Comparison of ENCODE assay signal across 8 cellular contexts in the genomic region with DNA sequence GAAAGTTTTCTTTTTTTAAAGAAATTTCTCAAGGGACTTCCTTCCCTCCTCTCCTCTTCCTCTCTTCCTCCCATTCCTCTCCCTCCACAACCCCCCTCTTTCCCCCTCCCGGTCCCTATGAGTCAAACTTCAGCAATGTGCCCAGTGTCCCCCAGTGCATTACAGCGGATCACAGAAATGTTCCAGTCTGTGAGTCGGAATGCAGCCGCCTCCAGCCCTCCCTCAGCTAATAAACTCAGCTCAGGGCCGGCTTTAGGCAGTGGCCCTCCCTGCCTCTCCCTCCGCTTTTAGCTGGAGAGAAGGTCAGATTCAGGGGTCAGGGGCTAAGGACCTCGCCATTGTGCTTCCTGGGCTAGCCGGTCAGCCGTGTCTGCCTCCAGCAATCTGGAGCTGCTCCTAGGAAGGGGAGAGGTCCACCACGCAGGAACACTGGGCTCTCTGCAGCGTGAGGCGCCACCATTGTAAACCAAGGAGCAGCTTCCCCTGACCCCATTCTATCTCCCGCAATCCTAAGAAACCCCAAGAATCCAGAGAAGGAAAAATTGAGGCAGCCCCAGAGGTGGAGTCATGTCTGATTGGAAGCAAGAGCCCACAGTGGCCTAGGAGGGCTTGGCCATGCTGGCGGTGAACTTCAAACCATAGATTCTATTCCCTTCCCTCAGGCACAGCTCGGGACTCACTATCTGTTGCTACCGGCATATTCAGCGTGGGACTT. TPM values are rescaled to one million over a fixed set of nuclear protein-coding genes. Genes with fewer than 3 reads are reported as not detected.
A peak's percentile ranks its signal among the peaks of the same experiment; 100 is the strongest.
DNase-seq lines count a peak whose midpoint lies in the region; ATAC-seq and TF ChIP-seq lines count a peak whose summit lies in the region.

No MANE protein-coding gene starts in this region.

- no peak for DNase-seq in activated T-cell treated with anti-CD3 and anti-CD28 coated beads, Interleukin-2, amount 50 U/mL, for 72 hours
- no peak for DNase-seq in activated T-cell treated with anti-CD3 and anti-CD28 coated beads, Interleukin-2, amount 50 U/mL, for 1 hour
- DNase-seq in T-helper 17 cell, result no peak
- DNase-seq in epithelial cell of proximal tubule (ENCODE audit: low read depth), result peak; percentile 90
- peak in 1 of 2 donors; percentile 97 for DNase-seq in vagina (ENCODE audit: extremely low spot score in 2 of 2)

- H3K4me1 ChIP-seq in mucosa of stomach (ENCODE audit: control insufficient read depth, insufficient read depth, low read length) (peaks cover 73% of the 10 kb centered on the region), vagina (peaks cover 84% of the 10 kb centered on the region)

- H3K27me3 ChIP-seq in mucosa of stomach (ENCODE audit: control insufficient read depth, insufficient read depth, low read length) (no peaks in the 10 kb centered on the region), vagina (no peaks in the 10 kb centered on the region)

- TF ChIP-seq POLR2A in vagina (IDR thresholded peaks at IDR 0.05), result peak; percentile 38 to 65

- no peak for TF ChIP-seq CTCF in epithelial cell of proximal tubule (conservative IDR thresholded peaks at IDR 0.05; ENCODE audit: low read depth, low read length)
- TF ChIP-seq CTCF in vagina (IDR thresholded peaks at IDR 0.05), result no peak

- intact Hi-C loops in vagina (cut with DNase I), result no loop called here

- peaks cover 19 to 20% of the 10 kb centered on the region in 2 donors for H3K36me3 Mint-ChIP-seq in activated T-cell treated with anti-CD3 and anti-CD28 coated beads, Interleukin-2, amount 50 U/mL, for 72 hours (ENCODE audit: insufficient read depth in 2 of 2)
- H3K36me3 Mint-ChIP-seq in T-helper 17 cell (ENCODE audit: low read depth), result no peaks in the 10 kb centered on the region

- no peaks in the 10 kb centered on the region for H3K36me3 ChIP-seq in mucosa of stomach (ENCODE audit: control insufficient read depth, insufficient read depth, low read length)
- no peaks in the 10 kb centered on the region for H3K36me3 ChIP-seq in vagina

- peak overlapping the region; percentile 79 for H3K9ac ChIP-seq in mucosa of stomach (ENCODE audit: low read length)

- H3K4me3 ChIP-seq in epithelial cell of proximal tubule (ENCODE audit: low read depth, low read length), result peak overlapping the region; percentile 83
- H3K4me3 ChIP-seq in mucosa of stomach (ENCODE audit: low read length), result no peak overlapping the region
- peak overlapping the region; percentile 79 to 96 for H3K4me3 ChIP-seq in vagina

- H3K4me3 Mint-ChIP-seq in activated T-cell treated with anti-CD3 and anti-CD28 coated beads, Interleukin-2, amount 50 U/mL, for 72 hours, result peak overlapping the region; percentile 89 to 90
- peak overlapping the region; percentile 92 for H3K4me3 Mint-ChIP-seq in T-helper 17 cell

- ATAC-seq in activated T-cell treated with anti-CD3 and anti-CD28 coated beads, Interleukin-2, amount 50 U/mL, for 72 hours (replicated peaks in 1 of 2), result no peak
- ATAC-seq in T-helper 17 cell (no peak), GM21723 (IDR thresholded peaks at IDR 0.05; ENCODE audit: unreplicated experiment) (no peak), GM18907 (IDR thresholded peaks at IDR 0.05; ENCODE audit: unreplicated experiment) (no peak)

- no peaks in the 10 kb centered on the region for H3K9me3 Mint-ChIP-seq in activated T-cell treated with anti-CD3 and anti-CD28 coated beads, Interleukin-2, amount 50 U/mL, for 72 hours

- peaks cover 81% of the 10 kb centered on the region for H3K4me1 Mint-ChIP-seq in activated T-cell treated with anti-CD3 and anti-CD28 coated beads, Interleukin-2, amount 50 U/mL, for 72 hours (ENCODE audit: low read depth)
- H3K4me1 Mint-ChIP-seq in T-helper 17 cell, result peaks cover 80% of the 10 kb centered on the region

- no peaks in the 10 kb centered on the region for H3K27me3 Mint-ChIP-seq in activated T-cell treated with anti-CD3 and anti-CD28 coated beads, Interleukin-2, amount 50 U/mL, for 72 hours (ENCODE audit: low read depth)
- H3K27me3 Mint-ChIP-seq in T-helper 17 cell, result no peaks in the 10 kb centered on the region

- no peaks in the 10 kb centered on the region for H3K9me3 ChIP-seq in T-helper 17 cell (ENCODE audit: control insufficient read depth, low read length, poor library complexity, severe bottlenecking)
- no peaks in the 10 kb centered on the region for H3K9me3 ChIP-seq in mucosa of stomach (ENCODE audit: control insufficient read depth, low read length)
- no peaks in the 10 kb centered on the region for H3K9me3 ChIP-seq in vagina

- peak overlapping the region; percentile 92 for H3K27ac Mint-ChIP-seq in activated T-cell treated with anti-CD3 and anti-CD28 coated beads, Interleukin-2, amount 50 U/mL, for 72 hours
- peak overlapping the region; percentile 97 for H3K27ac Mint-ChIP-seq in T-helper 17 cell

- peak overlapping the region; percentile 99 for H3K27ac ChIP-seq in vagina

RNA-seq across cellular contexts. Expression of a gene that starts 1.1 kb away (rescaled TPM):
- 100 to 1,000 TPM; 288 to 350 TPM for total RNA-seq in activated T-cell treated with anti-CD3 and anti-CD28 coated beads, Interleukin-2, amount 50 U/mL, for 72 hours
- total RNA-seq in T-helper 17 cell (100 to 1,000 TPM; 129 to 151 TPM), epithelial cell of proximal tubule (70.2 and 84.4 TPM in 2 replicates), vagina (67.0 TPM)

RNA-seq across cellular contexts. Expression of a gene that starts 47.8 kb away (rescaled TPM):
- 10 to 100 TPM; 14.6 to 15.2 TPM for total RNA-seq in activated T-cell treated with anti-CD3 and anti-CD28 coated beads, Interleukin-2, amount 50 U/mL, for 72 hours
- total RNA-seq in T-helper 17 cell (1 to 10 TPM; 5.9 to 6.9 TPM), epithelial cell of proximal tubule (10.4 and 51.8 TPM in 2 replicates), vagina (20.9 TPM)
